ENCODE assay signal across 2 cellular contexts in the genomic region with DNA sequence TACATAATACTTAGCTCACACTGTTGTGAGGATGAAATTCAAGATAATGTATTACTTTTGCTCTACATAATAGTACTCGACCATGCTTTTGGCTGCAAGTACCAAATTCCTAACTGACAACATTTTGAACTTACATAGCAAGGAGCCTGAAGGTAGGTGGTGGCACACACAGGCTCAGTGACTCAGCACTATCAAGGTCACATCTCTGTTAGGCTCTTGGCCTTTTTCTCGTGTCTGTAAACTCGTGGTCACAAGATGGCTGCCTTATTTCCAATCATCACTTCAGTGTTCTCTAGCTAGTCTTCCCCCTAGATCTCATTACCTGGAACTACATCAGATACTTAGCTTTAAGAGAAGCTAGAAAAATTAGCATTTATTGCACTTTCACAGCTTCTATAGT.
A peak's percentile ranks its signal among the peaks of the same experiment; 100 is the strongest.
TF ChIP-seq lines count a peak whose summit lies in the region.

No MANE protein-coding gene starts in this region.

TF ChIP-seq in HepG2, 621 proteins besides CTCF, POLR2A, EP300 and RAD21 (continued from another document):
- TF ChIP-seq, protein P1, sequence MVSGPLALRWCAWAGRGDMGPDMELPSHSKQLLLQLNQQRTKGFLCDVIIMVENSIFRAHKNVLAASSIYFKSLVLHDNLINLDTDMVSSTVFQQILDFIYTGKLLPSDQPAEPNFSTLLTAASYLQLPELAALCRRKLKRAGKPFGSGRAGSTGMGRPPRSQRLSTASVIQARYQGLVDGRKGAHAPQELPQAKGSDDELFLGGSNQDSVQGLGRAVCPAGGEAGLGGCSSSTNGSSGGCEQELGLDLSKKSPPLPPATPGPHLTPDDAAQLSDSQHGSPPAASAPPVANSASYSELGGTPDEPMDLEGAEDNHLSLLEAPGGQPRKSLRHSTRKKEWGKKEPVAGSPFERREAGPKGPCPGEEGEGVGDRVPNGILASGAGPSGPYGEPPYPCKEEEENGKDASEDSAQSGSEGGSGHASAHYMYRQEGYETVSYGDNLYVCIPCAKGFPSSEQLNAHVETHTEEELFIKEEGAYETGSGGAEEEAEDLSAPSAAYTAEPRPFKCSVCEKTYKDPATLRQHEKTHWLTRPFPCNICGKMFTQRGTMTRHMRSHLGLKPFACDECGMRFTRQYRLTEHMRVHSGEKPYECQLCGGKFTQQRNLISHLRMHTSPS (CRISPR knock-in tag; IDR thresholded peaks at IDR 0.05; ENCODE audit: low read depth) = no peak
- peak; percentile 47 for TF ChIP-seq NFE2L2 (IDR thresholded peaks at IDR 0.05; ENCODE audit: low read length)
- TF ChIP-seq STAT5B (CRISPR knock-in tag; IDR thresholded peaks at IDR 0.05) = no peak
- TF ChIP-seq, protein P2, sequence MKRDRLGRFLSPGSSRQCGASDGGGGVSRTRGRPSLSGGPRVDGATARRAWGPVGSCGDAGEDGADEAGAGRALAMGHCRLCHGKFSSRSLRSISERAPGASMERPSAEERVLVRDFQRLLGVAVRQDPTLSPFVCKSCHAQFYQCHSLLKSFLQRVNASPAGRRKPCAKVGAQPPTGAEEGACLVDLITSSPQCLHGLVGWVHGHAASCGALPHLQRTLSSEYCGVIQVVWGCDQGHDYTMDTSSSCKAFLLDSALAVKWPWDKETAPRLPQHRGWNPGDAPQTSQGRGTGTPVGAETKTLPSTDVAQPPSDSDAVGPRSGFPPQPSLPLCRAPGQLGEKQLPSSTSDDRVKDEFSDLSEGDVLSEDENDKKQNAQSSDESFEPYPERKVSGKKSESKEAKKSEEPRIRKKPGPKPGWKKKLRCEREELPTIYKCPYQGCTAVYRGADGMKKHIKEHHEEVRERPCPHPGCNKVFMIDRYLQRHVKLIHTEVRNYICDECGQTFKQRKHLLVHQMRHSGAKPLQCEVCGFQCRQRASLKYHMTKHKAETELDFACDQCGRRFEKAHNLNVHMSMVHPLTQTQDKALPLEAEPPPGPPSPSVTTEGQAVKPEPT (CRISPR knock-in tag; IDR thresholded peaks at IDR 0.05; ENCODE audit: low read depth) = no peak

TF ChIP-seq in K562, 482 proteins besides CTCF, POLR2A, EP300 and RAD21 (continues in another document):
- TF ChIP-seq, protein P3, sequence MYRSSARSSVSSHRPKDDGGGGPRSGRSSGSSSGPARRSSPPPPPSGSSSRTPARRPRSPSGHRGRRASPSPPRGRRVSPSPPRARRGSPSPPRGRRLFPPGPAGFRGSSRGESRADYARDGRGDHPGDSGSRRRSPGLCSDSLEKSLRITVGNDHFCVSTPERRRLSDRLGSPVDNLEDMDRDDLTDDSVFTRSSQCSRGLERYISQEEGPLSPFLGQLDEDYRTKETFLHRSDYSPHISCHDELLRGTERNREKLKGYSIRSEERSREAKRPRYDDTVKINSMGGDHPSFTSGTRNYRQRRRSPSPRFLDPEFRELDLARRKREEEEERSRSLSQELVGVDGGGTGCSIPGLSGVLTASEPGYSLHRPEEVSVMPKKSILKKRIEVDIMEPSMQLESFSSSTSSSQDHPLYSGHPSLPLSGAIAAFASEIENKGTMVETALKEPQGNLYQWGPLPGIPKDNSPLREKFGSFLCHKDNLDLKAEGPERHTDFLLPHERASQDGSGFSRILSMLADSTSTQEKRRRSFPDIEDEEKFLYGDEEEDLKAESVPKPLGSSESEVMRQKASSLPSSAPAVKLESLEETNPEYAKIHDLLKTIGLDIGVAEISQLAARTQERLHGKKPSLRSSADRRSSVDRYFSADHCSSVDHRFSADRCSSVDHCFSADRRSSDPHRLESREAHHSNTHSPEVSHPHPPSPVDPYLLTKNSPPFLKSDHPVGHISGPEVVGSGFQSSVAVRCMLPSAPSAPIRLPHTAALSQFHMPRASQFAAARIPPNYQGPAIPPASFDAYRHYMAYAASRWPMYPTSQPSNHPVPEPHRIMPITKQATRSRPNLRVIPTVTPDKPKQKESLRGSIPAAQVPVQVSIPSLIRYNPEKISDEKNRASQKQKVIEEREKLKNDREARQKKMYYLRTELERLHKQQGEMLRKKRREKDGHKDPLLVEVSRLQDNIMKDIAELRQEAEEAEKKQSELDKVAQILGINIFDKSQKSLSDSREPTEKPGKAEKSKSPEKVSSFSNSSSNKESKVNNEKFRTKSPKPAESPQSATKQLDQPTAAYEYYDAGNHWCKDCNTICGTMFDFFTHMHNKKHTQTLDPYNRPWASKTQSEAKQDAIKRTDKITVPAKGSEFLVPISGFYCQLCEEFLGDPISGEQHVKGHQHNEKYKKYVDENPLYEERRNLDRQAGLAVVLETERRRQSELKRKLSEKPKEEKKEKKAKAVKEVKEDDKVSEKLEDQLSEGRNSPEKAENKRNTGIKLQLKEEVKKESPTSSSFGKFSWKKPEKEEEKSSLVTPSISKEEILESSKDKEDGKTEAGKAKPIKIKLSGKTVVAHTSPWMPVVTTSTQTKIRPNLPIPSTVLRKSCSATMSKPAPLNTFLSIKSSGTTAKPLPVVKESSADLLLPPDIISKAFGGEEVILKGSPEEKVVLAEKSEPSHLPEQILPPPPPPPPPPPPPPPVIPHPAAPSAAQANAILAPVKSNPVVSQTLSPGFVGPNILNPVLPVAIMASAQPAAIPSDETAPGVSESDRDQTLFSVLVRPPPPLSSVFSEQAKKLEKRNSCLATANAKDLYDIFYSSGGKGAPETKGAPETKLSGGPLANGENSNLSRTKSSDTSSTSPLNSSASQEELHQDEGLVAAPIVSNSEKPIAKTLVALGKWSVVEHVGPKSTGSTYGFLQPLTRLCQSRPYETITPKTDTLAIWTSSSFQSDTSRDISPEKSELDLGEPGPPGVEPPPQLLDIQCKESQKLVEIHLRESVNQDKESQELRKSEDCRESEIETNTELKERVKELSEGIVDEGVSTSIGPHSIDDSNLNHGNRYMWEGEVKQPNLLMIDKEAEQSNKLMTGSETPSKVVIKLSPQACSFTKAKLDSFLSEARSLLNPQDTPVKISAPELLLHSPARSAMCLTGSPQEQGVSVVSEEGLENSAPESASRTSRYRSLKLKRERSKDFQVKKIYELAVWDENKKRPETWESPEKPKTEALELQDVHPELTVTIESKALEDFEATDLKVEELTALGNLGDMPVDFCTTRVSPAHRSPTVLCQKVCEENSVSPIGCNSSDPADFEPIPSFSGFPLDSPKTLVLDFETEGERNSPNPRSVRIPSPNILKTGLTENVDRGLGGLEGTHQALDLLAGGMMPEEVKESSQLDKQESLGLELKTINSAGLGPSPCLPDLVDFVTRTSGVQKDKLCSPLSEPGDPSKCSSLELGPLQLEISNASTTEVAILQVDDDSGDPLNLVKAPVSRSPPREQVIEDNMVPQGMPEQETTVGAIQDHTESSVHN (IDR thresholded peaks at IDR 0.05; ENCODE audit: borderline replicate concordance in 1 of 2, low read depth in 1 of 2) = no peak
- TF ChIP-seq ZNF140 (CRISPR knock-in tag; IDR thresholded peaks at IDR 0.05) (no peak), HDGF (IDR thresholded peaks at IDR 0.05) (no peak), PTTG1 (tag; IDR thresholded peaks at IDR 0.05; ENCODE audit: low read depth) (no peak), POLR2H (tag; IDR thresholded peaks at IDR 0.05; ENCODE audit: low read depth) (no peak), ZNF174 (CRISPR knock-in tag; IDR thresholded peaks at IDR 0.05) (no peak), MAFG (tag; conservative IDR thresholded peaks at IDR 0.05) (peak; percentile 80), BRCA1 (IDR thresholded peaks at IDR 0.05) (no peak), BRCA1 (CRISPR knock-in tag; IDR thresholded peaks at IDR 0.05) (no peak), ZNF263 (CRISPR knock-in tag; IDR thresholded peaks at IDR 0.05; ENCODE audit: borderline replicate concordance) (no peak)
- TF ChIP-seq, protein P4, sequence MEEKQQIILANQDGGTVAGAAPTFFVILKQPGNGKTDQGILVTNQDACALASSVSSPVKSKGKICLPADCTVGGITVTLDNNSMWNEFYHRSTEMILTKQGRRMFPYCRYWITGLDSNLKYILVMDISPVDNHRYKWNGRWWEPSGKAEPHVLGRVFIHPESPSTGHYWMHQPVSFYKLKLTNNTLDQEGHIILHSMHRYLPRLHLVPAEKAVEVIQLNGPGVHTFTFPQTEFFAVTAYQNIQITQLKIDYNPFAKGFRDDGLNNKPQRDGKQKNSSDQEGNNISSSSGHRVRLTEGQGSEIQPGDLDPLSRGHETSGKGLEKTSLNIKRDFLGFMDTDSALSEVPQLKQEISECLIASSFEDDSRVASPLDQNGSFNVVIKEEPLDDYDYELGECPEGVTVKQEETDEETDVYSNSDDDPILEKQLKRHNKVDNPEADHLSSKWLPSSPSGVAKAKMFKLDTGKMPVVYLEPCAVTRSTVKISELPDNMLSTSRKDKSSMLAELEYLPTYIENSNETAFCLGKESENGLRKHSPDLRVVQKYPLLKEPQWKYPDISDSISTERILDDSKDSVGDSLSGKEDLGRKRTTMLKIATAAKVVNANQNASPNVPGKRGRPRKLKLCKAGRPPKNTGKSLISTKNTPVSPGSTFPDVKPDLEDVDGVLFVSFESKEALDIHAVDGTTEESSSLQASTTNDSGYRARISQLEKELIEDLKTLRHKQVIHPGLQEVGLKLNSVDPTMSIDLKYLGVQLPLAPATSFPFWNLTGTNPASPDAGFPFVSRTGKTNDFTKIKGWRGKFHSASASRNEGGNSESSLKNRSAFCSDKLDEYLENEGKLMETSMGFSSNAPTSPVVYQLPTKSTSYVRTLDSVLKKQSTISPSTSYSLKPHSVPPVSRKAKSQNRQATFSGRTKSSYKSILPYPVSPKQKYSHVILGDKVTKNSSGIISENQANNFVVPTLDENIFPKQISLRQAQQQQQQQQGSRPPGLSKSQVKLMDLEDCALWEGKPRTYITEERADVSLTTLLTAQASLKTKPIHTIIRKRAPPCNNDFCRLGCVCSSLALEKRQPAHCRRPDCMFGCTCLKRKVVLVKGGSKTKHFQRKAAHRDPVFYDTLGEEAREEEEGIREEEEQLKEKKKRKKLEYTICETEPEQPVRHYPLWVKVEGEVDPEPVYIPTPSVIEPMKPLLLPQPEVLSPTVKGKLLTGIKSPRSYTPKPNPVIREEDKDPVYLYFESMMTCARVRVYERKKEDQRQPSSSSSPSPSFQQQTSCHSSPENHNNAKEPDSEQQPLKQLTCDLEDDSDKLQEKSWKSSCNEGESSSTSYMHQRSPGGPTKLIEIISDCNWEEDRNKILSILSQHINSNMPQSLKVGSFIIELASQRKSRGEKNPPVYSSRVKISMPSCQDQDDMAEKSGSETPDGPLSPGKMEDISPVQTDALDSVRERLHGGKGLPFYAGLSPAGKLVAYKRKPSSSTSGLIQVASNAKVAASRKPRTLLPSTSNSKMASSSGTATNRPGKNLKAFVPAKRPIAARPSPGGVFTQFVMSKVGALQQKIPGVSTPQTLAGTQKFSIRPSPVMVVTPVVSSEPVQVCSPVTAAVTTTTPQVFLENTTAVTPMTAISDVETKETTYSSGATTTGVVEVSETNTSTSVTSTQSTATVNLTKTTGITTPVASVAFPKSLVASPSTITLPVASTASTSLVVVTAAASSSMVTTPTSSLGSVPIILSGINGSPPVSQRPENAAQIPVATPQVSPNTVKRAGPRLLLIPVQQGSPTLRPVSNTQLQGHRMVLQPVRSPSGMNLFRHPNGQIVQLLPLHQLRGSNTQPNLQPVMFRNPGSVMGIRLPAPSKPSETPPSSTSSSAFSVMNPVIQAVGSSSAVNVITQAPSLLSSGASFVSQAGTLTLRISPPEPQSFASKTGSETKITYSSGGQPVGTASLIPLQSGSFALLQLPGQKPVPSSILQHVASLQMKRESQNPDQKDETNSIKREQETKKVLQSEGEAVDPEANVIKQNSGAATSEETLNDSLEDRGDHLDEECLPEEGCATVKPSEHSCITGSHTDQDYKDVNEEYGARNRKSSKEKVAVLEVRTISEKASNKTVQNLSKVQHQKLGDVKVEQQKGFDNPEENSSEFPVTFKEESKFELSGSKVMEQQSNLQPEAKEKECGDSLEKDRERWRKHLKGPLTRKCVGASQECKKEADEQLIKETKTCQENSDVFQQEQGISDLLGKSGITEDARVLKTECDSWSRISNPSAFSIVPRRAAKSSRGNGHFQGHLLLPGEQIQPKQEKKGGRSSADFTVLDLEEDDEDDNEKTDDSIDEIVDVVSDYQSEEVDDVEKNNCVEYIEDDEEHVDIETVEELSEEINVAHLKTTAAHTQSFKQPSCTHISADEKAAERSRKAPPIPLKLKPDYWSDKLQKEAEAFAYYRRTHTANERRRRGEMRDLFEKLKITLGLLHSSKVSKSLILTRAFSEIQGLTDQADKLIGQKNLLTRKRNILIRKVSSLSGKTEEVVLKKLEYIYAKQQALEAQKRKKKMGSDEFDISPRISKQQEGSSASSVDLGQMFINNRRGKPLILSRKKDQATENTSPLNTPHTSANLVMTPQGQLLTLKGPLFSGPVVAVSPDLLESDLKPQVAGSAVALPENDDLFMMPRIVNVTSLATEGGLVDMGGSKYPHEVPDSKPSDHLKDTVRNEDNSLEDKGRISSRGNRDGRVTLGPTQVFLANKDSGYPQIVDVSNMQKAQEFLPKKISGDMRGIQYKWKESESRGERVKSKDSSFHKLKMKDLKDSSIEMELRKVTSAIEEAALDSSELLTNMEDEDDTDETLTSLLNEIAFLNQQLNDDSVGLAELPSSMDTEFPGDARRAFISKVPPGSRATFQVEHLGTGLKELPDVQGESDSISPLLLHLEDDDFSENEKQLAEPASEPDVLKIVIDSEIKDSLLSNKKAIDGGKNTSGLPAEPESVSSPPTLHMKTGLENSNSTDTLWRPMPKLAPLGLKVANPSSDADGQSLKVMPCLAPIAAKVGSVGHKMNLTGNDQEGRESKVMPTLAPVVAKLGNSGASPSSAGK (IDR thresholded peaks at IDR 0.05) = peak; percentile 37; the same call in 1 of the 2 replicates
- TF ChIP-seq, protein P5, sequence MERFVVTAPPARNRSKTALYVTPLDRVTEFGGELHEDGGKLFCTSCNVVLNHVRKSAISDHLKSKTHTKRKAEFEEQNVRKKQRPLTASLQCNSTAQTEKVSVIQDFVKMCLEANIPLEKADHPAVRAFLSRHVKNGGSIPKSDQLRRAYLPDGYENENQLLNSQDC (CRISPR knock-in tag; IDR thresholded peaks at IDR 0.05) = no peak
- TF ChIP-seq, protein P6, sequence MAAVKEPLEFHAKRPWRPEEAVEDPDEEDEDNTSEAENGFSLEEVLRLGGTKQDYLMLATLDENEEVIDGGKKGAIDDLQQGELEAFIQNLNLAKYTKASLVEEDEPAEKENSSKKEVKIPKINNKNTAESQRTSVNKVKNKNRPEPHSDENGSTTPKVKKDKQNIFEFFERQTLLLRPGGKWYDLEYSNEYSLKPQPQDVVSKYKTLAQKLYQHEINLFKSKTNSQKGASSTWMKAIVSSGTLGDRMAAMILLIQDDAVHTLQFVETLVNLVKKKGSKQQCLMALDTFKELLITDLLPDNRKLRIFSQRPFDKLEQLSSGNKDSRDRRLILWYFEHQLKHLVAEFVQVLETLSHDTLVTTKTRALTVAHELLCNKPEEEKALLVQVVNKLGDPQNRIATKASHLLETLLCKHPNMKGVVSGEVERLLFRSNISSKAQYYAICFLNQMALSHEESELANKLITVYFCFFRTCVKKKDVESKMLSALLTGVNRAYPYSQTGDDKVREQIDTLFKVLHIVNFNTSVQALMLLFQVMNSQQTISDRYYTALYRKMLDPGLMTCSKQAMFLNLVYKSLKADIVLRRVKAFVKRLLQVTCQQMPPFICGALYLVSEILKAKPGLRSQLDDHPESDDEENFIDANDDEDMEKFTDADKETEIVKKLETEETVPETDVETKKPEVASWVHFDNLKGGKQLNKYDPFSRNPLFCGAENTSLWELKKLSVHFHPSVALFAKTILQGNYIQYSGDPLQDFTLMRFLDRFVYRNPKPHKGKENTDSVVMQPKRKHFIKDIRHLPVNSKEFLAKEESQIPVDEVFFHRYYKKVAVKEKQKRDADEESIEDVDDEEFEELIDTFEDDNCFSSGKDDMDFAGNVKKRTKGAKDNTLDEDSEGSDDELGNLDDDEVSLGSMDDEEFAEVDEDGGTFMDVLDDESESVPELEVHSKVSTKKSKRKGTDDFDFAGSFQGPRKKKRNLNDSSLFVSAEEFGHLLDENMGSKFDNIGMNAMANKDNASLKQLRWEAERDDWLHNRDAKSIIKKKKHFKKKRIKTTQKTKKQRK (IDR thresholded peaks at IDR 0.05; ENCODE audit: borderline replicate concordance, low read depth, low read length) = no peak
